9 cellular contexts compared by ENCODE assay signal in the genomic region with DNA sequence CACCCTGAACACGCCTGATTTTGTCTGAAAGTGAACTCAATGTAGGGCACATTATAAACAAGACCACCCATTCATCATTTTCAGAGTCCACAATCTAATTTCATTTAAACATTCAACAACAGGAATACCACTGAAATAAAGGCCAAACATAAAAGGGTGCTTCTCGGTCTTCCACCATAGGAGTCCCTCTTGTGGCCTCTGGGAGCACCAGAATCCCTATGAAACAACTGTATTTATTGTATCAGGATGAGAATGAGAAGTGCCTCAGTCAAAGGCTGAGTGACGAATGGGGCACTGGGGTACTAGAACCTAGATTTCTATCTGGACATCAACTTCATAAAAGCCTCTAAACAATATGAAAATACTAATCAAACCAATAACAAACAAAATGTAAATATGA. TPM values are rescaled to one million over a fixed set of nuclear protein-coding genes. Genes with fewer than 3 reads are reported as not detected.
DNase-seq lines count a peak whose midpoint lies in the region; ATAC-seq, FAIRE-seq and TF ChIP-seq lines count a peak whose summit lies in the region.
"Had no signal": no experiment of that assay in that cellular context is flagged by ENCODE, and none has a peak within 500 bp of the region (broad histone marks: within the 10 kb centered on the region; RNA-seq: fewer than 3 reads in every experiment).

No MANE protein-coding gene starts in this region.

- TF ChIP-seq CTCF in foreskin keratinocyte (conservative IDR thresholded peaks at IDR 0.05), result peak; percentile 41
- no peak for TF ChIP-seq CTCF in left lung (IDR thresholded peaks at IDR 0.05)

- H3K27me3 ChIP-seq in foreskin keratinocyte (no peaks in the 10 kb centered on the region), subcutaneous abdominal adipose tissue (ENCODE audit: control insufficient read depth in 5 of 5, insufficient read depth in 4 of 5, low read length in 5 of 5) (no peaks in the 10 kb centered on the region), left lung (no peaks in the 10 kb centered on the region)

- H3K27ac ChIP-seq in foreskin keratinocyte, result no peak overlapping the region
- peak overlapping the region; percentile 85 for H3K27ac ChIP-seq in subcutaneous abdominal adipose tissue (ENCODE audit: low read depth, low read length)
- peak overlapping the region in 1 of 2 donors; percentile 30 for H3K27ac ChIP-seq in left lung

- peak overlapping the region in 1 of 5 donors; percentile 0 for H3K9ac ChIP-seq in subcutaneous abdominal adipose tissue (ENCODE audit: low read length in 5 of 5)

- FAIRE-seq in GM18507 (lab: Jason Lieb, UNC), result peak; percentile 5

- H3K4me3 ChIP-seq in subcutaneous abdominal adipose tissue (ENCODE audit: low read depth in 1 of 5, low read length in 5 of 5), result peak overlapping the region in 2 of 5 donors; percentile 4 to 23
- H3K4me3 ChIP-seq in left lung, result no peak overlapping the region

- no peak for DNase-seq in GM18507 (ENCODE audit: extremely low spot score, insufficient read length, low read depth)
- DNase-seq in foreskin keratinocyte, result no peak
- DNase-seq in left lung, result no peak
- DNase-seq in NK-92 treated with Interleukin-12 subunit alpha and Interleukin-12 subunit beta, amount 100 ng/mL, for 24 hours (lab: John Stamatoyannopoulos, UW), result no peak
- no peak for DNase-seq in sciatic nerve (ENCODE audit: low spot score)
- DNase-seq: activated CD8-positive, alpha-beta memory T cell treated with anti-CD3 and anti-CD28 coated beads, Interleukin-2, amount 10 ng/mL, durations not matched to agents 7 days and 5 days; SIG-M5 had no signal

- ATAC-seq in SK-N-SH treated with all-trans-retinoic acid at 6 μM for 48 hours (peak; percentile 59; the same call in 2 of the 3 replicates), foreskin keratinocyte (no peak), left lung (no peak), sciatic nerve (no peak)
- ATAC-seq: activated CD8-positive, alpha-beta memory T cell treated with anti-CD3 and anti-CD28 coated beads, Interleukin-2, amount 10 ng/mL, durations not matched to agents 7 days and 5 days had no signal

- H3K9me3 ChIP-seq in subcutaneous abdominal adipose tissue (ENCODE audit: control insufficient read depth in 5 of 5, low read length in 5 of 5) (no peaks in the 10 kb centered on the region), left lung (no peaks in the 10 kb centered on the region)

- intact Hi-C loops in left lung (cut with DNase I), result no loop called here
- intact Hi-C loops in sciatic nerve (cut with DNase I), result no loop called here

- peaks cover 19 to 34% (median 28%) of the 10 kb centered on the region in 5 donors for H3K36me3 ChIP-seq in subcutaneous abdominal adipose tissue (ENCODE audit: control insufficient read depth in 5 of 5, insufficient read depth in 5 of 5, low read length in 5 of 5)
- H3K36me3 ChIP-seq in left lung, result peaks cover 0 to 62% of the 10 kb centered on the region in 2 donors

- H3K4me1 ChIP-seq in foreskin keratinocyte, result no peaks in the 10 kb centered on the region
- H3K4me1 ChIP-seq in subcutaneous abdominal adipose tissue (ENCODE audit: control insufficient read depth in 5 of 5, insufficient read depth in 5 of 5, low read length in 5 of 5), result peaks cover 8 to 31% (median 30%) of the 10 kb centered on the region in 5 donors
- H3K4me1 ChIP-seq in left lung, result peaks cover 21 to 36% of the 10 kb centered on the region in 2 donors

TF ChIP-seq in SK-N-SH treated with all-trans-retinoic acid at 6 μM for 48 hours, 23 proteins besides CTCF, POLR2A, EP300 and RAD21:
- TF ChIP-seq CSRNP3 (CRISPR knock-in tag; IDR thresholded peaks at IDR 0.05) (no peak), PPARA (CRISPR knock-in tag; IDR thresholded peaks at IDR 0.05; ENCODE audit: borderline replicate concordance) (no peak), BACH2 (CRISPR knock-in tag; IDR thresholded peaks at IDR 0.05; ENCODE audit: borderline replicate concordance) (no peak), RARB (CRISPR knock-in tag; IDR thresholded peaks at IDR 0.05) (no peak), PATZ1 (CRISPR knock-in tag; IDR thresholded peaks at IDR 0.05; ENCODE audit: borderline replicate concordance) (no peak), CSDC2 (CRISPR knock-in tag; IDR thresholded peaks at IDR 0.05) (no peak), ESRRG (CRISPR knock-in tag; IDR thresholded peaks at IDR 0.05) (no peak), ZFP30 (CRISPR knock-in tag; IDR thresholded peaks at IDR 0.05) (no peak), TSHZ2 (CRISPR knock-in tag; IDR thresholded peaks at IDR 0.05) (no peak), OSR1 (CRISPR knock-in tag; IDR thresholded peaks at IDR 0.05) (no peak), SNAI2 (CRISPR knock-in tag; IDR thresholded peaks at IDR 0.05) (no peak), GLIS3 (CRISPR knock-in tag; IDR thresholded peaks at IDR 0.05) (no peak), TOX (CRISPR knock-in tag; IDR thresholded peaks at IDR 0.05; ENCODE audit: borderline replicate concordance) (no peak)

RNA-seq across cellular contexts. Expression of gene NXPH3, which starts 40.4 kb away (rescaled TPM):
- total RNA-seq in foreskin keratinocyte (1.1 and 2.0 TPM in 2 replicates), left lung (1 to 10 TPM; 2.1 to 2.7 TPM), sciatic nerve (17.0 TPM)
- polyA plus RNA-seq in foreskin keratinocyte, result 1.4 and 2.2 TPM in 2 replicates
